In the genomic region with DNA sequence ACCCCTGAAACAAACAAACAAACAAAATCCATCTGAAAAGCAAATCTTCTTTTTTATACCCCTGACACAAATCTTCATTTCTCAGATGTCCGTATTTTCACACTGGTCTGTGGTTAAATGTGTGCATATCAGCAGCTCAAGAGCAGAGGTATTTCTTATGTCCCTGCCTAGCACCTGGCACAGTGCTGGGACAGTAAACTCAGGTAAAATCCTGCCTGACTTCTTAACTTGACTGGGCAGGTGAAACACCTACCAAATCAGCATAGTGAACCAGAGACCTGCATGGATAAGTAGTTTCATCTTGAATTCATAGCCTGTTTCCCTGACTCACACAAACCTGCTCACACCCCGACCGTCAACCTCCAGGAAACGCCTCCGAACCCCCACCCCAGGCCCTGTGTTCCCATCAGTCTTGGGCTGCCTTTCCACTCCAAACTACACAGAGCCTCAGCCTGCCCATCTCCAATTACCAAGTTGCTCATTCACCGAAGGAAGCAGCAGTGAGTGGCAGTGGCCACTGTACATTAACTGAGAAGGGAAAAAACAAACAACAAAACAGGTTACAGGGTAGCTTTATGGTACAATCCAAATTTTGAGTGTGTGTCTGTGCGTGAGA, we compare ENCODE assay signal across 2 cellular contexts.
TF ChIP-seq lines count a peak whose summit lies in the region.

No MANE protein-coding gene starts in this region.

TF ChIP-seq in GM23338, 12 proteins besides CTCF, POLR2A, EP300 and RAD21:
- TF ChIP-seq, protein P1, sequence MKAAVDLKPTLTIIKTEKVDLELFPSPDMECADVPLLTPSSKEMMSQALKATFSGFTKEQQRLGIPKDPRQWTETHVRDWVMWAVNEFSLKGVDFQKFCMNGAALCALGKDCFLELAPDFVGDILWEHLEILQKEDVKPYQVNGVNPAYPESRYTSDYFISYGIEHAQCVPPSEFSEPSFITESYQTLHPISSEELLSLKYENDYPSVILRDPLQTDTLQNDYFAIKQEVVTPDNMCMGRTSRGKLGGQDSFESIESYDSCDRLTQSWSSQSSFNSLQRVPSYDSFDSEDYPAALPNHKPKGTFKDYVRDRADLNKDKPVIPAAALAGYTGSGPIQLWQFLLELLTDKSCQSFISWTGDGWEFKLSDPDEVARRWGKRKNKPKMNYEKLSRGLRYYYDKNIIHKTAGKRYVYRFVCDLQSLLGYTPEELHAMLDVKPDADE (IDR thresholded peaks at IDR 0.05): no peak
- TF ChIP-seq STAT1 (IDR thresholded peaks at IDR 0.05; ENCODE audit: unreplicated experiment) (no peak), POLR2AphosphoS5 (IDR thresholded peaks at IDR 0.05; ENCODE audit: low read depth) (no peak)

TF ChIP-seq in WTC11, 78 proteins besides CTCF, POLR2A, EP300 and RAD21:
- TF ChIP-seq, protein P2, sequence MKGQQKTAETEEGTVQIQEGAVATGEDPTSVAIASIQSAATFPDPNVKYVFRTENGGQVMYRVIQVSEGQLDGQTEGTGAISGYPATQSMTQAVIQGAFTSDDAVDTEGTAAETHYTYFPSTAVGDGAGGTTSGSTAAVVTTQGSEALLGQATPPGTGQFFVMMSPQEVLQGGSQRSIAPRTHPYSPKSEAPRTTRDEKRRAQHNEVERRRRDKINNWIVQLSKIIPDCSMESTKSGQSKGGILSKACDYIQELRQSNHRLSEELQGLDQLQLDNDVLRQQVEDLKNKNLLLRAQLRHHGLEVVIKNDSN (CRISPR knock-in tag; IDR thresholded peaks at IDR 0.05): no peak
- no peak for TF ChIP-seq EMX1 (CRISPR knock-in tag; IDR thresholded peaks at IDR 0.05)
- TF ChIP-seq, protein P3, sequence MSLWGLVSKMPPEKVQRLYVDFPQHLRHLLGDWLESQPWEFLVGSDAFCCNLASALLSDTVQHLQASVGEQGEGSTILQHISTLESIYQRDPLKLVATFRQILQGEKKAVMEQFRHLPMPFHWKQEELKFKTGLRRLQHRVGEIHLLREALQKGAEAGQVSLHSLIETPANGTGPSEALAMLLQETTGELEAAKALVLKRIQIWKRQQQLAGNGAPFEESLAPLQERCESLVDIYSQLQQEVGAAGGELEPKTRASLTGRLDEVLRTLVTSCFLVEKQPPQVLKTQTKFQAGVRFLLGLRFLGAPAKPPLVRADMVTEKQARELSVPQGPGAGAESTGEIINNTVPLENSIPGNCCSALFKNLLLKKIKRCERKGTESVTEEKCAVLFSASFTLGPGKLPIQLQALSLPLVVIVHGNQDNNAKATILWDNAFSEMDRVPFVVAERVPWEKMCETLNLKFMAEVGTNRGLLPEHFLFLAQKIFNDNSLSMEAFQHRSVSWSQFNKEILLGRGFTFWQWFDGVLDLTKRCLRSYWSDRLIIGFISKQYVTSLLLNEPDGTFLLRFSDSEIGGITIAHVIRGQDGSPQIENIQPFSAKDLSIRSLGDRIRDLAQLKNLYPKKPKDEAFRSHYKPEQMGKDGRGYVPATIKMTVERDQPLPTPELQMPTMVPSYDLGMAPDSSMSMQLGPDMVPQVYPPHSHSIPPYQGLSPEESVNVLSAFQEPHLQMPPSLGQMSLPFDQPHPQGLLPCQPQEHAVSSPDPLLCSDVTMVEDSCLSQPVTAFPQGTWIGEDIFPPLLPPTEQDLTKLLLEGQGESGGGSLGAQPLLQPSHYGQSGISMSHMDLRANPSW (CRISPR knock-in tag; conservative IDR thresholded peaks at IDR 0.05; ENCODE audit: low read depth): no peak
- TF ChIP-seq, protein P4, sequence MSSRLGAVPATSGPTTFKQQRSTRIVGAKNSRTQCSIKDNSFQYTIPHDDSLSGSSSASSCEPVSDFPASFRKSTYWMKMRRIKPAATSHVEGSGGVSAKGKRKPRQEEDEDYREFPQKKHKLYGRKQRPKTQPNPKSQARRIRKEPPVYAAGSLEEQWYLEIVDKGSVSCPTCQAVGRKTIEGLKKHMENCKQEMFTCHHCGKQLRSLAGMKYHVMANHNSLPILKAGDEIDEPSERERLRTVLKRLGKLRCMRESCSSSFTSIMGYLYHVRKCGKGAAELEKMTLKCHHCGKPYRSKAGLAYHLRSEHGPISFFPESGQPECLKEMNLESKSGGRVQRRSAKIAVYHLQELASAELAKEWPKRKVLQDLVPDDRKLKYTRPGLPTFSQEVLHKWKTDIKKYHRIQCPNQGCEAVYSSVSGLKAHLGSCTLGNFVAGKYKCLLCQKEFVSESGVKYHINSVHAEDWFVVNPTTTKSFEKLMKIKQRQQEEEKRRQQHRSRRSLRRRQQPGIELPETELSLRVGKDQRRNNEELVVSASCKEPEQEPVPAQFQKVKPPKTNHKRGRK (CRISPR knock-in tag; IDR thresholded peaks at IDR 0.05; ENCODE audit: borderline replicate concordance): no peak
- no peak for TF ChIP-seq ZNF416 (CRISPR knock-in tag; IDR thresholded peaks at IDR 0.05)
- TF ChIP-seq SMAD3 (CRISPR knock-in tag; IDR thresholded peaks at IDR 0.05; ENCODE audit: borderline replicate concordance): no peak
- TF ChIP-seq, protein P5, sequence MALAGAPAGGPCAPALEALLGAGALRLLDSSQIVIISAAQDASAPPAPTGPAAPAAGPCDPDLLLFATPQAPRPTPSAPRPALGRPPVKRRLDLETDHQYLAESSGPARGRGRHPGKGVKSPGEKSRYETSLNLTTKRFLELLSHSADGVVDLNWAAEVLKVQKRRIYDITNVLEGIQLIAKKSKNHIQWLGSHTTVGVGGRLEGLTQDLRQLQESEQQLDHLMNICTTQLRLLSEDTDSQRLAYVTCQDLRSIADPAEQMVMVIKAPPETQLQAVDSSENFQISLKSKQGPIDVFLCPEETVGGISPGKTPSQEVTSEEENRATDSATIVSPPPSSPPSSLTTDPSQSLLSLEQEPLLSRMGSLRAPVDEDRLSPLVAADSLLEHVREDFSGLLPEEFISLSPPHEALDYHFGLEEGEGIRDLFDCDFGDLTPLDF (CRISPR knock-in tag; IDR thresholded peaks at IDR 0.05): no peak
- TF ChIP-seq, protein P6, sequence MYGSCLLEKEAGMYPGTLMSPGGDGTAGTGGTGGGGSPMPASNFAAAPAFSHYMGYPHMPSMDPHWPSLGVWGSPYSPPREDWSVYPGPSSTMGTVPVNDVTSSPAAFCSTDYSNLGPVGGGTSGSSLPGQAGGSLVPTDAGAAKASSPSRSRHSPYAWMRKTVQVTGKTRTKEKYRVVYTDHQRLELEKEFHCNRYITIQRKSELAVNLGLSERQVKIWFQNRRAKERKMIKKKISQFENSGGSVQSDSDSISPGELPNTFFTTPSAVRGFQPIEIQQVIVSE (CRISPR knock-in tag; IDR thresholded peaks at IDR 0.05; ENCODE audit: borderline replicate concordance): no peak
- TF ChIP-seq NR3C1 (CRISPR knock-in tag; conservative IDR thresholded peaks at IDR 0.05; ENCODE audit: low read depth): no peak
- TF ChIP-seq MXD4 (CRISPR knock-in tag; IDR thresholded peaks at IDR 0.05; ENCODE audit: borderline replicate concordance): no peak
- no peak for TF ChIP-seq ELF4 (CRISPR knock-in tag; IDR thresholded peaks at IDR 0.05; ENCODE audit: low read depth)
- TF ChIP-seq GABPB1 (CRISPR knock-in tag; IDR thresholded peaks at IDR 0.05): no peak
- TF ChIP-seq, protein P7, sequence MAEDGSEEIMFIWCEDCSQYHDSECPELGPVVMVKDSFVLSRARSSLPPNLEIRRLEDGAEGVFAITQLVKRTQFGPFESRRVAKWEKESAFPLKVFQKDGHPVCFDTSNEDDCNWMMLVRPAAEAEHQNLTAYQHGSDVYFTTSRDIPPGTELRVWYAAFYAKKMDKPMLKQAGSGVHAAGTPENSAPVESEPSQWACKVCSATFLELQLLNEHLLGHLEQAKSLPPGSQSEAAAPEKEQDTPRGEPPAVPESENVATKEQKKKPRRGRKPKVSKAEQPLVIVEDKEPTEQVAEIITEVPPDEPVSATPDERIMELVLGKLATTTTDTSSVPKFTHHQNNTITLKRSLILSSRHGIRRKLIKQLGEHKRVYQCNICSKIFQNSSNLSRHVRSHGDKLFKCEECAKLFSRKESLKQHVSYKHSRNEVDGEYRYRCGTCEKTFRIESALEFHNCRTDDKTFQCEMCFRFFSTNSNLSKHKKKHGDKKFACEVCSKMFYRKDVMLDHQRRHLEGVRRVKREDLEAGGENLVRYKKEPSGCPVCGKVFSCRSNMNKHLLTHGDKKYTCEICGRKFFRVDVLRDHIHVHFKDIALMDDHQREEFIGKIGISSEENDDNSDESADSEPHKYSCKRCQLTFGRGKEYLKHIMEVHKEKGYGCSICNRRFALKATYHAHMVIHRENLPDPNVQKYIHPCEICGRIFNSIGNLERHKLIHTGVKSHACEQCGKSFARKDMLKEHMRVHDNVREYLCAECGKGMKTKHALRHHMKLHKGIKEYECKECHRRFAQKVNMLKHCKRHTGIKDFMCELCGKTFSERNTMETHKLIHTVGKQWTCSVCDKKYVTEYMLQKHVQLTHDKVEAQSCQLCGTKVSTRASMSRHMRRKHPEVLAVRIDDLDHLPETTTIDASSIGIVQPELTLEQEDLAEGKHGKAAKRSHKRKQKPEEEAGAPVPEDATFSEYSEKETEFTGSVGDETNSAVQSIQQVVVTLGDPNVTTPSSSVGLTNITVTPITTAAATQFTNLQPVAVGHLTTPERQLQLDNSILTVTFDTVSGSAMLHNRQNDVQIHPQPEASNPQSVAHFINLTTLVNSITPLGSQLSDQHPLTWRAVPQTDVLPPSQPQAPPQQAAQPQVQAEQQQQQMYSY (CRISPR knock-in tag; IDR thresholded peaks at IDR 0.05): no peak
